ENCODE assay signal across 8 cellular contexts in the genomic region with DNA sequence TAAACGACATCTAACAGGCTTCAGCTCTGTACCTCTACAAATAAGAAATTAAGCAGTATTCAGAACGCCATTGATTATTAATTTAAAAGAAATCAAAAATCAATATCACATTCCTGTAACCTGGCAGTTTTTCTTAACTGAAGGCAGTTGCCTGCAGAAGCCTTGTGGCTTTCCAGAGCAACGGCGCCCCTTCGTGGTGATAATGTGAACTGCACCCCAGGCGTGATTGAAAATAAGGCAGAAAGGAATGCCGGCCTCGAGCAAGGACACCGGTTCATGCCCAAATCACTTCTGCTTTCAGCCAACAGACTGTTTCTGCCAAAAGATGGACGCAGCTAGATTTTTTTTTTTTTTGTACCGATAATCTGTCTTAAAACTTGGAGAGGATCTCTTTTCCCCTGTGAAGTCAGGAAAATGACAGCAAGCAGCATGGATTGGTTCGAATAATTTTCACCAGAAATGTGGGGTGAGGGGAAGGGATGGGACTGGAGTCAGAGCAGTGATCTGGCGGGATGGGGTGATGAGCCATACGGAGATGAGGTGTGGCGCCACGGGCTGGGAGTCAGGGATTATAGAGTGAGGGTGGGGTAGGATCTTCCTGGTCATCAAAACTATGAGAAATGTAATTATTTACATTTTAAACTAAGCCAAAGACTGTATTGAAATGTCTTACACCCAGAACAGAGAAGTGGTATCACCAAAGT.
DNase-seq lines count a peak whose midpoint lies in the region; ATAC-seq and TF ChIP-seq lines count a peak whose summit lies in the region.

No MANE protein-coding gene starts in this region.

- no peak for ATAC-seq in activated CD4-positive, CD25-positive, alpha-beta regulatory T cell treated with anti-CD3 and anti-CD28 coated beads, Interleukin-2, amount 50 U/mL, for 24 hours
- ATAC-seq in lung (ENCODE audit: insufficient read depth, low FRiP score) (no peak), GM21619 (IDR thresholded peaks at IDR 0.05; ENCODE audit: unreplicated experiment) (no peak)

- DNase-seq in activated CD4-positive, CD25-positive, alpha-beta regulatory T cell (lab: John Stamatoyannopoulos, UW) = peak in 3 of 4 experiments; percentile 15 to 64 (median 33)
- DNase-seq in NCI-H345 (lab: John Stamatoyannopoulos, UW) (peak; percentile 65), dermis blood vessel endothelial cell (peak; percentile 78), lung (ENCODE audit: low spot score) (peak; percentile 62)
- peak; percentile 88 for DNase-seq in activated CD4-positive, alpha-beta T cell treated with anti-CD3 and anti-CD28 coated beads for 48 hours
- DNase-seq in stimulated activated CD8-positive, alpha-beta memory T cell treated with anti-CD3 and anti-CD28 coated beads, Interleukin-12 subunit alpha, Interleukin-12 subunit beta, amount 100 ng/mL, for 4 hours (ENCODE audit: low read depth) = peak; percentile 22

- TF ChIP-seq CTCF in lung (IDR thresholded peaks at IDR 0.05; ENCODE audit: control extremely low read depth, extremely low read depth) = peak; percentile 68

- no peak overlapping the region for H3K27ac ChIP-seq in lung (ENCODE audit: low read depth in 1 of 2, low read length in 1 of 2)

- peaks cover 0 to 4% of the 10 kb centered on the region in 2 donors for H3K9me3 ChIP-seq in lung (ENCODE audit: control insufficient read depth in 2 of 2, insufficient read depth in 1 of 2, low read length in 1 of 2)

- no peak overlapping the region for H3K4me3 ChIP-seq in lung

- no peaks in the 10 kb centered on the region for H3K4me1 ChIP-seq in lung (ENCODE audit: control insufficient read depth in 2 of 2, insufficient read depth in 2 of 2, low read length in 2 of 2)

- WGBS in lung, 2 donors = 29 to 33% methylated on average over 16 of the region's 16 CpGs

- no peaks in the 10 kb centered on the region for H3K27me3 ChIP-seq in lung (ENCODE audit: control insufficient read depth, insufficient read depth)

- H3K36me3 ChIP-seq in lung (ENCODE audit: control insufficient read depth in 2 of 2, insufficient read depth in 2 of 2, low read length in 2 of 2) = no peaks in the 10 kb centered on the region

Comparison
In these comparisons a context has a peak if more than half of its experiments do, and no peak if none do; other contexts are left out.
1. DNase-seq: peak in every context shown above with its lines; median percentile 88 in activated CD4-positive, alpha-beta T cell treated with anti-CD3 and anti-CD28 coated beads for 48 hours; 78 in dermis blood vessel endothelial cell; 65 in NCI-H345; 62 in lung; 33 in activated CD4-positive, CD25-positive, alpha-beta regulatory T cell; 22 in stimulated activated CD8-positive, alpha-beta memory T cell treated with anti-CD3 and anti-CD28 coated beads, Interleukin-12 subunit alpha, Interleukin-12 subunit beta, amount 100 ng/mL, for 4 hours.